12 cellular contexts compared by ENCODE assay signal in genomic region chr5:43401827-43402226, GRCh38. TPM values are rescaled to one million over a fixed set of nuclear protein-coding genes. Genes with fewer than 3 reads are reported as not detected.
DNase-seq lines count a peak whose midpoint lies in the region; ATAC-seq and TF ChIP-seq lines count a peak whose summit lies in the region.
"Had no signal": no experiment of that assay in that cellular context is flagged by ENCODE, and none has a peak within 500 bp of the region (broad histone marks: within the 10 kb centered on the region; RNA-seq: fewer than 3 reads in every experiment).

No MANE protein-coding gene starts in this region.

- H3K36me3 Mint-ChIP-seq in endothelial cell (ENCODE audit: low read depth, unreplicated experiment), result no peaks in the 10 kb centered on the region

- peaks cover 5% of the 10 kb centered on the region for H3K9me3 Mint-ChIP-seq in endothelial cell (ENCODE audit: unreplicated experiment)

- peak overlapping the region; percentile 3 for H3K27ac Mint-ChIP-seq in endothelial cell (ENCODE audit: unreplicated experiment)
- H3K27ac Mint-ChIP-seq: activated naive CD8-positive, alpha-beta T cell treated with anti-CD3 and anti-CD28 coated beads for 36 hours; CD8-positive, alpha-beta T cell had no signal

- intact Hi-C loops in Right ventricle myocardium inferior (cut with DNase I), result no loop called here

- no peak for TF ChIP-seq EP300 in upper lobe of left lung (IDR thresholded peaks at IDR 0.05)

- TF ChIP-seq POLR2A in upper lobe of left lung (IDR thresholded peaks at IDR 0.05), result no peak

- 53 to 72% methylated on average over 1 of the region's 1 CpG for WGBS in upper lobe of left lung, 2 donors

- peak; percentile 52 for TF ChIP-seq CTCF in cardiac muscle cell (IDR thresholded peaks at IDR 0.05; ENCODE audit: low read depth, low read length)
- no peak for TF ChIP-seq CTCF in endothelial cell (IDR thresholded peaks at IDR 0.05; ENCODE audit: unreplicated experiment)
- no peak for TF ChIP-seq CTCF in upper lobe of left lung (IDR thresholded peaks at IDR 0.05)

- H3K4me1 ChIP-seq in cardiac muscle cell (ENCODE audit: low read depth) (no peaks in the 10 kb centered on the region), upper lobe of left lung (peaks cover 0 to 7% (median under 1%) of the 10 kb centered on the region in 4 donors)

- H3K4me3 Mint-ChIP-seq in endothelial cell (ENCODE audit: unreplicated experiment), result no peak overlapping the region
- H3K4me3 Mint-ChIP-seq: activated naive CD8-positive, alpha-beta T cell treated with anti-CD3 and anti-CD28 coated beads for 36 hours; CD8-positive, alpha-beta T cell had no signal

- H3K27ac ChIP-seq in cardiac muscle cell (no peak overlapping the region), upper lobe of left lung (no peak overlapping the region)
- H3K27ac ChIP-seq: transverse colon had no signal

- H3K4me3 ChIP-seq in cardiac muscle cell (no peak overlapping the region), upper lobe of left lung (no peak overlapping the region)
- H3K4me3 ChIP-seq: transverse colon had no signal

- H3K36me3 ChIP-seq in cardiac muscle cell, result no peaks in the 10 kb centered on the region
- H3K36me3 ChIP-seq in upper lobe of left lung, result no peaks in the 10 kb centered on the region
- H3K36me3 ChIP-seq: transverse colon had no signal

- DNase-seq in cardiac muscle cell (ENCODE audit: low read depth in 1 of 2, low spot score in 1 of 2) (peak in 1 of 2 donors; percentile 23), Right ventricle myocardium inferior (ENCODE audit: missing footprints) (no peak), OCI-M1 (lab: John Stamatoyannopoulos, UW) (peak; percentile 26), endothelial cell (ENCODE audit: low spot score) (no peak), NCI-H2029 (lab: John Stamatoyannopoulos, UW) (no peak), NCI-H1436 treated with DMSO at 0.1 percent for 48 hours (lab: John Stamatoyannopoulos, UW) (no peak), upper lobe of left lung (no peak)
- DNase-seq: activated naive CD8-positive, alpha-beta T cell treated with anti-CD3 and anti-CD28 coated beads for 36 hours; CD8-positive, alpha-beta T cell; NCI-H1694 had no signal

- H3K27me3 Mint-ChIP-seq in endothelial cell (ENCODE audit: unreplicated experiment), result peaks cover 5% of the 10 kb centered on the region
- H3K27me3 Mint-ChIP-seq: activated naive CD8-positive, alpha-beta T cell treated with anti-CD3 and anti-CD28 coated beads for 36 hours had no signal

- peaks cover 12% of the 10 kb centered on the region for H3K27me3 ChIP-seq in cardiac muscle cell
- no peaks in the 10 kb centered on the region for H3K27me3 ChIP-seq in upper lobe of left lung
- H3K27me3 ChIP-seq: transverse colon had no signal

- ATAC-seq in Right ventricle myocardium inferior (no peak), HG02938 (IDR thresholded peaks at IDR 0.05; ENCODE audit: unreplicated experiment) (no peak), upper lobe of left lung (ENCODE audit: low FRiP score in 2 of 2) (no peak)
- ATAC-seq: CD8-positive, alpha-beta T cell had no signal

- H3K9me3 ChIP-seq in cardiac muscle cell (ENCODE audit: low read depth) (no peaks in the 10 kb centered on the region), upper lobe of left lung (no peaks in the 10 kb centered on the region)
- H3K9me3 ChIP-seq: transverse colon had no signal

- H3K4me1 Mint-ChIP-seq in endothelial cell (ENCODE audit: unreplicated experiment), result peaks cover 5% of the 10 kb centered on the region

RNA-seq across cellular contexts. Expression of gene CCL28, which starts 10.4 kb away (rescaled TPM):
- total RNA-seq in cardiac muscle cell, result 0.07 TPM in 1 of 2 replicates, not detected in the other
- polyA plus RNA-seq in cardiac muscle cell, result 0.64 TPM in 1 of 2 replicates, not detected in the other
- 0.81 TPM for total RNA-seq in Right ventricle myocardium inferior
- total RNA-seq in endothelial cell (ENCODE audit: unreplicated experiment), result 0.46 TPM
- 1 to 10 TPM; 1.1 to 9.4 (median 6.0) TPM for total RNA-seq in upper lobe of left lung
